ENCODE assay signal across 2 cellular contexts in genomic region chr13:94683426-94683825, GRCh38.
TF ChIP-seq lines count a peak whose summit lies in the region.

No MANE protein-coding gene starts in this region.

TF ChIP-seq in IMR-90, 13 proteins besides CTCF, POLR2A, EP300 and RAD21:
- TF ChIP-seq MAFK (IDR thresholded peaks at IDR 0.05; ENCODE audit: low read depth, low read length) (no peak), RCOR1 (IDR thresholded peaks at IDR 0.05; ENCODE audit: insufficient replicate concordance, low read length) (no peak), ELK1 (IDR thresholded peaks at IDR 0.05; ENCODE audit: borderline replicate concordance, low read depth, low read length) (no peak), RFX5 (IDR thresholded peaks at IDR 0.05; ENCODE audit: low read depth, low read length) (no peak), CHD1 (IDR thresholded peaks at IDR 0.05; ENCODE audit: low read depth, low read length) (no peak), NFE2L2 (IDR thresholded peaks at IDR 0.05; ENCODE audit: low read depth, low read length) (no peak), BHLHE40 (IDR thresholded peaks at IDR 0.05; ENCODE audit: low read depth, low read length) (no peak), MXI1 (IDR thresholded peaks at IDR 0.05; ENCODE audit: borderline replicate concordance, low read depth, low read length) (no peak), FOS (IDR thresholded peaks at IDR 0.05; ENCODE audit: low read depth, low read length) (no peak), MAZ (IDR thresholded peaks at IDR 0.05; ENCODE audit: borderline replicate concordance, low read depth, low read length) (no peak), SMC3 (IDR thresholded peaks at IDR 0.05; ENCODE audit: low read depth, low read length) (no peak), CEBPB (IDR thresholded peaks at IDR 0.05; ENCODE audit: low read depth, low read length) (no peak)
- TF ChIP-seq, protein P1, sequence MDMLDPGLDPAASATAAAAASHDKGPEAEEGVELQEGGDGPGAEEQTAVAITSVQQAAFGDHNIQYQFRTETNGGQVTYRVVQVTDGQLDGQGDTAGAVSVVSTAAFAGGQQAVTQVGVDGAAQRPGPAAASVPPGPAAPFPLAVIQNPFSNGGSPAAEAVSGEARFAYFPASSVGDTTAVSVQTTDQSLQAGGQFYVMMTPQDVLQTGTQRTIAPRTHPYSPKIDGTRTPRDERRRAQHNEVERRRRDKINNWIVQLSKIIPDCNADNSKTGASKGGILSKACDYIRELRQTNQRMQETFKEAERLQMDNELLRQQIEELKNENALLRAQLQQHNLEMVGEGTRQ (IDR thresholded peaks at IDR 0.05; ENCODE audit: low read depth, low read length) = no peak
TF ChIP-seq in IMR-90: peak in this region for 0.

TF ChIP-seq in H1, 55 proteins besides CTCF, POLR2A, EP300 and RAD21:
- TF ChIP-seq CHD2 (IDR thresholded peaks at IDR 0.05; ENCODE audit: low read length) = no peak
- TF ChIP-seq CEBPB (IDR thresholded peaks at IDR 0.05; ENCODE audit: low read depth, low read length) = no peak
- TF ChIP-seq GABPA (IDR thresholded peaks at IDR 0.05; ENCODE audit: borderline replicate concordance, insufficient read depth, low read length) = no peak
- TF ChIP-seq, protein P2, sequence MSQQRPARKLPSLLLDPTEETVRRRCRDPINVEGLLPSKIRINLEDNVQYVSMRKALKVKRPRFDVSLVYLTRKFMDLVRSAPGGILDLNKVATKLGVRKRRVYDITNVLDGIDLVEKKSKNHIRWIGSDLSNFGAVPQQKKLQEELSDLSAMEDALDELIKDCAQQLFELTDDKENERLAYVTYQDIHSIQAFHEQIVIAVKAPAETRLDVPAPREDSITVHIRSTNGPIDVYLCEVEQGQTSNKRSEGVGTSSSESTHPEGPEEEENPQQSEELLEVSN (IDR thresholded peaks at IDR 0.05) = no peak
- no peak for TF ChIP-seq EGR1 (IDR thresholded peaks at IDR 0.05; ENCODE audit: borderline replicate concordance, low read depth, low read length)
- no peak for TF ChIP-seq NRF1 (IDR thresholded peaks at IDR 0.05; ENCODE audit: low read depth, low read length)
- TF ChIP-seq SAP30 (IDR thresholded peaks at IDR 0.05; ENCODE audit: insufficient read depth, insufficient replicate concordance, low read length) = no peak
- no peak for TF ChIP-seq NANOG (IDR thresholded peaks at IDR 0.05; ENCODE audit: insufficient read depth, low read depth, low read length, poor library complexity, severe bottlenecking)
- TF ChIP-seq, protein P1 (IDR thresholded peaks at IDR 0.05; ENCODE audit: low read length) = no peak
- no peak for TF ChIP-seq PHF8 (conservative IDR thresholded peaks at IDR 0.05; ENCODE audit: low read depth, low read length)
- TF ChIP-seq, protein P3, sequence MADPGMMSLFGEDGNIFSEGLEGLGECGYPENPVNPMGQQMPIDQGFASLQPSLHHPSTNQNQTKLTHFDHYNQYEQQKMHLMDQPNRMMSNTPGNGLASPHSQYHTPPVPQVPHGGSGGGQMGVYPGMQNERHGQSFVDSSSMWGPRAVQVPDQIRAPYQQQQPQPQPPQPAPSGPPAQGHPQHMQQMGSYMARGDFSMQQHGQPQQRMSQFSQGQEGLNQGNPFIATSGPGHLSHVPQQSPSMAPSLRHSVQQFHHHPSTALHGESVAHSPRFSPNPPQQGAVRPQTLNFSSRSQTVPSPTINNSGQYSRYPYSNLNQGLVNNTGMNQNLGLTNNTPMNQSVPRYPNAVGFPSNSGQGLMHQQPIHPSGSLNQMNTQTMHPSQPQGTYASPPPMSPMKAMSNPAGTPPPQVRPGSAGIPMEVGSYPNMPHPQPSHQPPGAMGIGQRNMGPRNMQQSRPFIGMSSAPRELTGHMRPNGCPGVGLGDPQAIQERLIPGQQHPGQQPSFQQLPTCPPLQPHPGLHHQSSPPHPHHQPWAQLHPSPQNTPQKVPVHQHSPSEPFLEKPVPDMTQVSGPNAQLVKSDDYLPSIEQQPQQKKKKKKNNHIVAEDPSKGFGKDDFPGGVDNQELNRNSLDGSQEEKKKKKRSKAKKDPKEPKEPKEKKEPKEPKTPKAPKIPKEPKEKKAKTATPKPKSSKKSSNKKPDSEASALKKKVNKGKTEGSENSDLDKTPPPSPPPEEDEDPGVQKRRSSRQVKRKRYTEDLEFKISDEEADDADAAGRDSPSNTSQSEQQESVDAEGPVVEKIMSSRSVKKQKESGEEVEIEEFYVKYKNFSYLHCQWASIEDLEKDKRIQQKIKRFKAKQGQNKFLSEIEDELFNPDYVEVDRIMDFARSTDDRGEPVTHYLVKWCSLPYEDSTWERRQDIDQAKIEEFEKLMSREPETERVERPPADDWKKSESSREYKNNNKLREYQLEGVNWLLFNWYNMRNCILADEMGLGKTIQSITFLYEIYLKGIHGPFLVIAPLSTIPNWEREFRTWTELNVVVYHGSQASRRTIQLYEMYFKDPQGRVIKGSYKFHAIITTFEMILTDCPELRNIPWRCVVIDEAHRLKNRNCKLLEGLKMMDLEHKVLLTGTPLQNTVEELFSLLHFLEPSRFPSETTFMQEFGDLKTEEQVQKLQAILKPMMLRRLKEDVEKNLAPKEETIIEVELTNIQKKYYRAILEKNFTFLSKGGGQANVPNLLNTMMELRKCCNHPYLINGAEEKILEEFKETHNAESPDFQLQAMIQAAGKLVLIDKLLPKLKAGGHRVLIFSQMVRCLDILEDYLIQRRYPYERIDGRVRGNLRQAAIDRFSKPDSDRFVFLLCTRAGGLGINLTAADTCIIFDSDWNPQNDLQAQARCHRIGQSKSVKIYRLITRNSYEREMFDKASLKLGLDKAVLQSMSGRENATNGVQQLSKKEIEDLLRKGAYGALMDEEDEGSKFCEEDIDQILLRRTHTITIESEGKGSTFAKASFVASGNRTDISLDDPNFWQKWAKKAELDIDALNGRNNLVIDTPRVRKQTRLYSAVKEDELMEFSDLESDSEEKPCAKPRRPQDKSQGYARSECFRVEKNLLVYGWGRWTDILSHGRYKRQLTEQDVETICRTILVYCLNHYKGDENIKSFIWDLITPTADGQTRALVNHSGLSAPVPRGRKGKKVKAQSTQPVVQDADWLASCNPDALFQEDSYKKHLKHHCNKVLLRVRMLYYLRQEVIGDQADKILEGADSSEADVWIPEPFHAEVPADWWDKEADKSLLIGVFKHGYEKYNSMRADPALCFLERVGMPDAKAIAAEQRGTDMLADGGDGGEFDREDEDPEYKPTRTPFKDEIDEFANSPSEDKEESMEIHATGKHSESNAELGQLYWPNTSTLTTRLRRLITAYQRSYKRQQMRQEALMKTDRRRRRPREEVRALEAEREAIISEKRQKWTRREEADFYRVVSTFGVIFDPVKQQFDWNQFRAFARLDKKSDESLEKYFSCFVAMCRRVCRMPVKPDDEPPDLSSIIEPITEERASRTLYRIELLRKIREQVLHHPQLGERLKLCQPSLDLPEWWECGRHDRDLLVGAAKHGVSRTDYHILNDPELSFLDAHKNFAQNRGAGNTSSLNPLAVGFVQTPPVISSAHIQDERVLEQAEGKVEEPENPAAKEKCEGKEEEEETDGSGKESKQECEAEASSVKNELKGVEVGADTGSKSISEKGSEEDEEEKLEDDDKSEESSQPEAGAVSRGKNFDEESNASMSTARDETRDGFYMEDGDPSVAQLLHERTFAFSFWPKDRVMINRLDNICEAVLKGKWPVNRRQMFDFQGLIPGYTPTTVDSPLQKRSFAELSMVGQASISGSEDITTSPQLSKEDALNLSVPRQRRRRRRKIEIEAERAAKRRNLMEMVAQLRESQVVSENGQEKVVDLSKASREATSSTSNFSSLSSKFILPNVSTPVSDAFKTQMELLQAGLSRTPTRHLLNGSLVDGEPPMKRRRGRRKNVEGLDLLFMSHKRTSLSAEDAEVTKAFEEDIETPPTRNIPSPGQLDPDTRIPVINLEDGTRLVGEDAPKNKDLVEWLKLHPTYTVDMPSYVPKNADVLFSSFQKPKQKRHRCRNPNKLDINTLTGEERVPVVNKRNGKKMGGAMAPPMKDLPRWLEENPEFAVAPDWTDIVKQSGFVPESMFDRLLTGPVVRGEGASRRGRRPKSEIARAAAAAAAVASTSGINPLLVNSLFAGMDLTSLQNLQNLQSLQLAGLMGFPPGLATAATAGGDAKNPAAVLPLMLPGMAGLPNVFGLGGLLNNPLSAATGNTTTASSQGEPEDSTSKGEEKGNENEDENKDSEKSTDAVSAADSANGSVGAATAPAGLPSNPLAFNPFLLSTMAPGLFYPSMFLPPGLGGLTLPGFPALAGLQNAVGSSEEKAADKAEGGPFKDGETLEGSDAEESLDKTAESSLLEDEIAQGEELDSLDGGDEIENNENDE (IDR thresholded peaks at IDR 0.05; ENCODE audit: insufficient replicate concordance, low read length) = no peak
